Comparison of ENCODE assay signal across 7 cellular contexts in the genomic region with DNA sequence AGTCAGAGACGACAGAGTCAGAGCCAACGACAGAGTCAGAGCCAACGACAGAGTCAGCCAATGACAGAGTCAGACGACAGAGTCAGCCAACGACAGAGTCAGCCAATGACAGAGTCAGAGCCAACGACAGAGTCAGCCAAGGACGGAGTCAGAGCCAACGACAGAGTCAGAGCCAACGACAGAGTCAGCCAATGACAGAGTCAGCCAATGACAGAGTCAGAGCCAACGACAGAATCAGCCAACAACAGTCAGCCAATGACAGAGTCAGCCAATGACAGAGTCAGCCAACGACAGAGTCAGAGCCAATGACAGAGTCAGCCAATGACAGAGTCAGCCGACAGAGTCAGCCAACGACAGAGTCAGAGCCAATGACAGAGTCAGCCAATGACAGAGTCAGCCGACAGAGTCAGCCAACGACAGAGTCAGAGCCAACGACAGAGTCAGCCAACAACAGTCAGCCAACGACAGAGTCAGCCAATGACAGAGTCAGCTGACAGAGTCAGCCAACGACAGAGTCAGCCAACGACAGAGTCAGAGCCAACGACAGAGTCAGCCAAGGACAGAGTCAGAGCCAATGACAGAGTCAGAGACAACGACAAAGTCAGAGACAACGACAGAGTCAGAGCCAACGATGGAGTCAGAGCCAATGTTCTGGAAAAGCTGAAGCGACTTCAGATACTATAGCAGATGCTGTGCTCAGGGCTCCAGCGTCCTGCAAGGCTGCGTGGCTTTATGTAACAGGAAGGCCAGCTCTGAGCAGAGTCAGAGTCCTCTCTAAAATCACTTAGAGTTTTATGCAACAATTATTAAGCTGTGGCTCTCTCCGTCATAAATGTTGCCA. TPM values are rescaled to one million over a fixed set of nuclear protein-coding genes. Genes with fewer than 3 reads are reported as not detected.
A peak's percentile ranks its signal among the peaks of the same experiment; 100 is the strongest.
DNase-seq lines count a peak whose midpoint lies in the region; ATAC-seq and TF ChIP-seq lines count a peak whose summit lies in the region.
"Not testable (repeated sequence)": the region's sequence is repeated elsewhere in the genome, so short reads cannot be mapped to it uniquely, and the experiment has no call there.
"Had no signal": no experiment of that assay in that cellular context is flagged by ENCODE, and none has a peak within 500 bp of the region (broad histone marks: within the 10 kb centered on the region; RNA-seq: fewer than 3 reads in every experiment).

No MANE protein-coding gene starts in this region.

- H3K27ac ChIP-seq in caudate nucleus (ENCODE audit: low read depth, low read length) (peak overlapping the region; percentile 58), layer of hippocampus (ENCODE audit: low read depth, low read length) (peak overlapping the region; percentile 27)

- H3K9me3 Mint-ChIP-seq in endothelial cell (ENCODE audit: unreplicated experiment): not testable (repeated sequence)

- TF ChIP-seq CTCF in endothelial cell (IDR thresholded peaks at IDR 0.05; ENCODE audit: unreplicated experiment): not testable (repeated sequence)

- peaks cover 13% of the 10 kb centered on the region for H3K27me3 Mint-ChIP-seq in endothelial cell (ENCODE audit: unreplicated experiment)

- not testable (repeated sequence) for H3K27me3 ChIP-seq in layer of hippocampus (ENCODE audit: control insufficient read depth, insufficient read depth, low read length)

- peaks cover 20% of the 10 kb centered on the region for H3K36me3 Mint-ChIP-seq in endothelial cell (ENCODE audit: low read depth, unreplicated experiment)

- intact Hi-C loops in sciatic nerve (cut with DNase I): not testable (repeated sequence)

- in situ Hi-C loops in G401 (cut with HindIII; ENCODE audit: low sequenced_read_pairs): not testable (repeated sequence)

- peak overlapping the region; percentile 20 for H3K27ac Mint-ChIP-seq in endothelial cell (ENCODE audit: unreplicated experiment)

- H3K4me3 Mint-ChIP-seq in endothelial cell (ENCODE audit: unreplicated experiment): not testable (repeated sequence)

- DNase-seq in G401 (ENCODE audit: low spot score): peak; percentile 75
- DNase-seq in OCI-M1 (lab: John Stamatoyannopoulos, UW): peak; percentile 19
- peak in 2 of 61 donors; percentile 11 to 82 for DNase-seq in caudate nucleus (lab: John Stamatoyannopoulos, UW)
- DNase-seq in endothelial cell (ENCODE audit: low spot score); sciatic nerve (ENCODE audit: low spot score): not testable (repeated sequence)

- peak; percentile 42 for ATAC-seq in sciatic nerve

- H3K4me1 Mint-ChIP-seq in endothelial cell (ENCODE audit: unreplicated experiment): not testable (repeated sequence)

RNA-seq across cellular contexts. Expression of a gene that starts 19.8 kb away (rescaled TPM):
- 25.9 and 34.1 TPM in 2 replicates for total RNA-seq in G401 (2014; rRNA removed; shearing (Covaris generic))
- total RNA-seq in endothelial cell (ENCODE audit: unreplicated experiment) (21.7 TPM), sciatic nerve (31.3 TPM)

RNA-seq across cellular contexts. Expression of a gene that starts 30.6 kb away (rescaled TPM):
- total RNA-seq in G401 (2014; rRNA removed; shearing (Covaris generic)): 72.7 and 82.6 TPM in 2 replicates
- total RNA-seq in endothelial cell (ENCODE audit: unreplicated experiment) (4.3 TPM), sciatic nerve (57.7 TPM)
- total RNA-seq: GM12878 had no signal

Comparison
In these comparisons a context has a peak if more than half of its experiments do, and no peak if none do; other contexts are left out.
1. RNA of a gene that starts 30.6 kb away (total RNA-seq): 72.7 to 82.6 TPM in G401 and 57.7 TPM in sciatic nerve (single experiment); 4.3 TPM in endothelial cell (single experiment); every median in the first group is over 10 times any median in the second.